Comparison of ENCODE assay signal across 9 cellular contexts in genomic region chr1:241639040-241639652, GRCh38. TPM values are rescaled to one million over a fixed set of nuclear protein-coding genes. Genes with fewer than 3 reads are reported as not detected.
DNase-seq lines count a peak whose midpoint lies in the region; ATAC-seq and TF ChIP-seq lines count a peak whose summit lies in the region.
"Had no signal": no experiment of that assay in that cellular context is flagged by ENCODE, and none has a peak within 500 bp of the region (broad histone marks: within the 10 kb centered on the region; RNA-seq: fewer than 3 reads in every experiment).

No MANE protein-coding gene starts in this region.

- H3K36me3 ChIP-seq in lower lobe of right lung (peaks cover 6% of the 10 kb centered on the region), uterus (no peaks in the 10 kb centered on the region)

- H3K27me3 ChIP-seq in lower lobe of right lung (ENCODE audit: low read depth) (no peaks in the 10 kb centered on the region), uterus (no peaks in the 10 kb centered on the region)

- ATAC-seq in lower lobe of right lung = no peak

- H3K4me3 ChIP-seq in LNCaP clone FGC (ENCODE audit: low read depth, low read length) (peak overlapping the region; percentile 83), astrocyte of the spinal cord (ENCODE audit: low read depth, low read length) (peak overlapping the region; percentile 92), lower lobe of right lung (peak overlapping the region; percentile 82), uterus (peak overlapping the region; percentile 69 to 97)

- H3K9me3 ChIP-seq in lower lobe of right lung (no peaks in the 10 kb centered on the region), uterus (no peaks in the 10 kb centered on the region)

- intact Hi-C loops in lower lobe of right lung (cut with DNase I) = no loop called here
- intact Hi-C loops in uterus (cut with DNase I; ENCODE audit: low total_unique reads) = no loop called here

- TF ChIP-seq POLR2A in uterus (IDR thresholded peaks at IDR 0.05) = no peak

- H3K27ac ChIP-seq in lower lobe of right lung = peak overlapping the region; percentile 86
- peak overlapping the region; percentile 78 to 80 for H3K27ac ChIP-seq in uterus

- peak; percentile 6 for DNase-seq in NCI-H748 (lab: John Stamatoyannopoulos, UW; ENCODE audit: unreplicated experiment)
- no peak for DNase-seq in NCI-H748 treated with DMSO at 0.1 percent for 48 hours (lab: John Stamatoyannopoulos, UW)
- DNase-seq in LNCaP clone FGC (ENCODE audit: low read depth) = no peak
- no peak for DNase-seq in astrocyte of the spinal cord (ENCODE audit: low read depth, low spot score)
- no peak for DNase-seq in lower lobe of right lung
- DNase-seq in uterus = no peak
- DNase-seq in HPDE6-E6E7 (ENCODE audit: extremely low spot score) = no peak
- DNase-seq in middle frontal gyrus (ENCODE audit: extremely low spot score, low spot score) = no peak

- TF ChIP-seq CTCF in LNCaP clone FGC (IDR thresholded peaks at IDR 0.05; ENCODE audit: control insufficient read depth, extremely low read depth, insufficient read depth) = no peak
- no peak for TF ChIP-seq CTCF in astrocyte of the spinal cord (IDR thresholded peaks at IDR 0.05; ENCODE audit: low read depth, low read length)
- TF ChIP-seq CTCF in lower lobe of right lung (IDR thresholded peaks at IDR 0.05) = no peak
- TF ChIP-seq CTCF in uterus (IDR thresholded peaks at IDR 0.05) = no peak

- in situ Hi-C loops in astrocyte of the spinal cord (cut with HindIII; ENCODE audit: low sequenced_read_pairs) = no loop called here

- H3K4me1 ChIP-seq in lower lobe of right lung = peaks cover 27% of the 10 kb centered on the region
- H3K4me1 ChIP-seq in uterus = no peaks in the 10 kb centered on the region

RNA-seq across cellular contexts. Expression of gene CHML, which starts 1.0 kb away (rescaled TPM):
- total RNA-seq in lower lobe of right lung (14.5 TPM), uterus (10 to 100 TPM in 2 of 4 donors, 1 to 10 TPM in 2; 4.9 to 34.6 (median 9.1) TPM)

RNA-seq across cellular contexts. Expression of gene OPN3, which starts 1.0 kb away (rescaled TPM):
- total RNA-seq in lower lobe of right lung = 36.5 TPM
- 10 to 100 TPM in 1 of 4 donors, 1 to 10 TPM in 2, under 1 TPM in 1; 0.26 to 34.9 (median 4.8) TPM for total RNA-seq in uterus

RNA-seq across cellular contexts. Expression of gene WDR64, which starts 12.9 kb away (rescaled TPM):
- total RNA-seq in lower lobe of right lung (not detected), uterus (under 1 TPM in 1 of 4 donors, not detected in 3; 0.21 TPM)
- total RNA-seq: dermis microvascular lymphatic vessel endothelial cell had no signal
